In genomic region chr2:225378984-225379383, GRCh38 we compare ENCODE assay signal across 30 cellular contexts. TPM values are rescaled to one million over a fixed set of nuclear protein-coding genes. Genes with fewer than 3 reads are reported as not detected.
"Had no signal": no experiment of that assay in that cellular context is flagged by ENCODE, and none has a peak within 500 bp of the region (broad histone marks: within the 10 kb centered on the region; RNA-seq: fewer than 3 reads in every experiment).

No MANE protein-coding gene starts in this region.

- H3K27ac ChIP-seq: brain microvascular endothelial cell, heart left ventricle had no signal

- H3K9me3 ChIP-seq: heart left ventricle had no signal

- H3K27me3 ChIP-seq: brain microvascular endothelial cell had no signal

- FAIRE-seq: astrocyte, bronchial epithelial cell, colon, frontal cortex had no signal

- H3K4me3 ChIP-seq: heart left ventricle had no signal

- DNase-seq: activated CD4-positive, alpha-beta memory T cell treated with anti-CD3 and anti-CD28 coated beads, Interleukin-2, amount 10 ng/mL, durations not matched to agents 7 days and 5 days; activated CD4-positive, alpha-beta T cell treated with anti-CD3 and anti-CD28 coated beads for 1 hour; activated CD4-positive, alpha-beta T cell treated with anti-CD3 and anti-CD28 coated beads for 4 hours; activated CD4-positive, alpha-beta T cell treated with anti-CD3 and anti-CD28 coated beads, Interleukin-2, amount 10 ng/mL, durations not matched to agents 7 days and 5 days; activated CD4-positive, alpha-beta T cell treated with anti-CD3 and anti-CD28 coated beads, Interleukin-2, amount 50 U/mL, for 4 hours; activated CD8-positive, alpha-beta memory T cell treated with anti-CD3 and anti-CD28 coated beads, Interleukin-2, amount 50 U/mL, for 48 hours; activated effector memory CD4-positive, alpha-beta T cell treated with Interleukin-2 at 50 U/mL for 16 hours; activated gamma-delta T cell treated with Interleukin-2 at 50 U/mL for 16 hours; activated naive CD4-positive, alpha-beta T cell treated with anti-CD3 and anti-CD28 coated beads, Interleukin-2, amount 50 U/mL, for 16 hours; activated naive CD4-positive, alpha-beta T cell treated with Interleukin-2 at 50 U/mL for 16 hours; activated T-cell treated with anti-CD3 and anti-CD28 coated beads for 4 hours; activated T-cell treated with anti-CD3 and anti-CD28 coated beads, Interleukin-2, amount 50 U/mL, for 24 hours; amniotic stem cell; anterior cingulate cortex; brain microvascular endothelial cell; cortex of kidney; dermis blood vessel endothelial cell; effector CD4-positive, alpha-beta T cell; foreskin fibroblast; glutamatergic neuron; heart left ventricle; SW 1271; T-cell; T1000 had no signal

- H3K4me1 ChIP-seq: heart left ventricle had no signal

- H3K36me3 ChIP-seq: brain microvascular endothelial cell, heart left ventricle had no signal

RNA-seq across cellular contexts. Expression of gene NYAP2, which starts 20.5 kb away (rescaled TPM):
- total RNA-seq: activated CD4-positive, alpha-beta memory T cell treated with anti-CD3 and anti-CD28 coated beads, Interleukin-2, amount 10 ng/mL, durations not matched to agents 7 days and 5 days; activated CD4-positive, alpha-beta T cell treated with anti-CD3 and anti-CD28 coated beads, Interleukin-2, amount 10 ng/mL, durations not matched to agents 7 days and 5 days; bronchial epithelial cell; dermis blood vessel endothelial cell; epithelial cell of proximal tubule; heart left ventricle; T-helper 2 cell treated with Interferon-gamma antibody and Interleukin-4, amounts not matched to agents 100 ng/mL and 5 ng/mL, for 36 hours had no signal
- polyA plus RNA-seq: heart left ventricle had no signal
